ENCODE assay signal across 8 cellular contexts in genomic region chr12:128075332-128075731, GRCh38.
"Had no signal": no experiment of that assay in that cellular context is flagged by ENCODE, and none has a peak within 500 bp of the region (broad histone marks: within the 10 kb centered on the region; RNA-seq: fewer than 3 reads in every experiment).

No MANE protein-coding gene starts in this region.

- DNase-seq: GM23248, GOT3, H7, HCEC 1CT, KBM-7 had no signal

- H3K9ac ChIP-seq: GM23248, KMS-11 had no signal

- ATAC-seq: HepG2 had no signal

- H3K27ac ChIP-seq: GM23248, HL-60, KMS-11 had no signal

- H3K4me3 ChIP-seq: GM23248 had no signal

- FAIRE-seq: HepG2 had no signal
